ENCODE assay signal across 24 cellular contexts in the genomic region with DNA sequence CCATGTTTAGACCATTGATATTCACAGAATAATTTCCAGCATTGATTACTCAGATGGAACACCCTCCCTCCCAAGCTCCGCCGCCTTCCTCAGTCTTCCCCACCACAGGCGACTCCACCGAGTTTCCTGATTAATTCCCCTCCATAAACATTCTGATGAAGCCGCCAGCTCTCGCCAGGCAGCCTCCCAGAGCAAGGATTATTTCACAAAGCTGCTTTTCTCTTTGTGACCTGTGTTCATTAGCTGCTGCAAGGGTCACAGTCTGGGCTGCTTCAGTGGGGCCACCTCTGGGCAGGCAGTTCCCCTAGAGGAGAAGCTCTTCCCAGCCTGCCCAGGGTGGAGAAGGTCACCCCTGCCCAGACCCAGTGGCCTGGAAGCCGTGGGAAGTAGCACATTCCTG.
"Had no signal": no experiment of that assay in that cellular context is flagged by ENCODE, and none has a peak within 500 bp of the region (broad histone marks: within the 10 kb centered on the region; RNA-seq: fewer than 3 reads in every experiment).

No MANE protein-coding gene starts in this region.

- DNase-seq: activated CD4-positive, alpha-beta T cell treated with anti-CD3 and anti-CD28 coated beads, Interleukin-2, amount 10 ng/mL, durations not matched to agents 24 days and 14 days; activated CD4-positive, alpha-beta T cell treated with anti-CD3 and anti-CD28 coated beads, Interleukin-2, amount 50 U/mL, for 4 hours; activated CD8-positive, alpha-beta T cell treated with anti-CD3 and anti-CD28 coated beads for 36 hours; activated gamma-delta T cell; activated naive CD4-positive, alpha-beta T cell treated with Interleukin-2 at 50 U/mL for 16 hours; activated naive CD8-positive, alpha-beta T cell treated with anti-CD3 and anti-CD28 coated beads, Interleukin-2, amount 10 ng/mL, durations not matched to agents 7 days and 5 days; activated T-cell treated with anti-CD3 and anti-CD28 coated beads, Interleukin-2, amount 50 U/mL, for 1 hour; amygdala; Karpas-422; KBM-7; NCI-H1105; NCI-H1417 treated with DMSO at 0.1 percent for 48 hours; NCI-H1694 treated with DMSO at 0.1 percent for 48 hours; NCI-H2081; NCI-H2171 treated with DMSO at 0.1 percent for 48 hours; NCI-H345; NCI-H524 treated with DMSO at 0.1 percent for 48 hours; NCI-H774; SHP77; SJCRH30; T1000 had no signal

- H3K9me3 Mint-ChIP-seq: activated naive CD8-positive, alpha-beta T cell treated with anti-CD3 and anti-CD28 coated beads, Interleukin-2, amount 10 ng/mL, durations not matched to agents 7 days and 5 days; activated T-helper 2 cell treated with anti-CD3 and anti-CD28 coated beads, Interferon-gamma antibody, Interleukin-2, Interleukin-4, amounts not matched to agents 10 μg/mL and 5 μg/mL and 100 μg/mL, durations not matched to agents 14 hours and 24 hours and 36 hours had no signal

- H3K36me3 Mint-ChIP-seq: activated naive CD4-positive, alpha-beta T cell treated with anti-CD3 and anti-CD28 coated beads, Interleukin-2, amount 50 U/mL, for 24 hours; activated naive CD8-positive, alpha-beta T cell treated with anti-CD3 and anti-CD28 coated beads, Interleukin-2, amount 10 ng/mL, durations not matched to agents 7 days and 5 days had no signal

- H3K4me1 Mint-ChIP-seq: activated CD4-positive, alpha-beta T cell treated with anti-CD3 and anti-CD28 coated beads, Interleukin-2, amount 10 ng/mL, durations not matched to agents 24 days and 14 days; activated naive CD4-positive, alpha-beta T cell treated with anti-CD3 and anti-CD28 coated beads, Interleukin-2, amount 50 U/mL, for 24 hours; activated naive CD8-positive, alpha-beta T cell treated with anti-CD3 and anti-CD28 coated beads, Interleukin-2, amount 10 ng/mL, durations not matched to agents 7 days and 5 days had no signal

- H3K27ac Mint-ChIP-seq: activated CD4-positive, alpha-beta T cell treated with anti-CD3 and anti-CD28 coated beads, Interleukin-2, amount 10 ng/mL, durations not matched to agents 24 days and 14 days; activated CD8-positive, alpha-beta T cell treated with anti-CD3 and anti-CD28 coated beads for 36 hours; activated naive CD4-positive, alpha-beta T cell treated with anti-CD3 and anti-CD28 coated beads, Interleukin-2, amount 50 U/mL, for 24 hours; activated naive CD8-positive, alpha-beta T cell treated with anti-CD3 and anti-CD28 coated beads, Interleukin-2, amount 10 ng/mL, durations not matched to agents 7 days and 5 days; activated T-helper 2 cell treated with anti-CD3 and anti-CD28 coated beads, Interferon-gamma antibody, Interleukin-2, Interleukin-4, amounts not matched to agents 10 μg/mL and 5 μg/mL and 100 μg/mL, durations not matched to agents 14 hours and 24 hours and 36 hours had no signal

- H3K4me3 Mint-ChIP-seq: activated CD4-positive, alpha-beta T cell treated with anti-CD3 and anti-CD28 coated beads, Interleukin-2, amount 10 ng/mL, durations not matched to agents 24 days and 14 days; activated CD8-positive, alpha-beta T cell treated with anti-CD3 and anti-CD28 coated beads for 36 hours; activated naive CD4-positive, alpha-beta T cell treated with anti-CD3 and anti-CD28 coated beads, Interleukin-2, amount 50 U/mL, for 24 hours; activated naive CD8-positive, alpha-beta T cell treated with anti-CD3 and anti-CD28 coated beads, Interleukin-2, amount 10 ng/mL, durations not matched to agents 7 days and 5 days had no signal

- ATAC-seq: activated CD8-positive, alpha-beta T cell treated with anti-CD3 and anti-CD28 coated beads for 36 hours; Panc1 had no signal
